ENCODE assay signal across 8 cellular contexts in the genomic region with DNA sequence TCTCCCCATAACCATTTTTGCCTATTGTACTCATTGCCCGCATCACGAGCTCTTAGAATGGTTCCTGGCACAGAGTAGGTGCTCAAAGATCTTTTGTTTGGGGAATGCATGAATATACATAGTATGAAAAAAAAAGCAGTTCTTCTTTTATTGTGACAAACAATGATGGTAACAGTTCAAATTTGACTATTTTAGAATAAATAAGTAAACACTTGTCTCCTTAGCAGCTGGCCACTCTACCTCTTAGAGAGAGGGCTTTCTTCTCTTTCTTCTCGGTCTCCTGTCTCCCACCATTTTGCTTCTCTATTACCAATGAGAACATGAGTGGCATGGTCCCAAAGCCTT. TPM values are rescaled to one million over a fixed set of nuclear protein-coding genes. Genes with fewer than 3 reads are reported as not detected.
A peak's percentile ranks its signal among the peaks of the same experiment; 100 is the strongest.
DNase-seq lines count a peak whose midpoint lies in the region; ATAC-seq, FAIRE-seq and TF ChIP-seq lines count a peak whose summit lies in the region.

No MANE protein-coding gene starts in this region.

- H3K4me3 ChIP-seq in GM08714 (ENCODE audit: low read length) (peak overlapping the region; percentile 67), Peyer's patch (peak overlapping the region; percentile 71 to 92 (median 80)), right cardiac atrium (ENCODE audit: low read length) (peak overlapping the region; percentile 98), skeletal muscle tissue (ENCODE audit: low read length in 3 of 3) (peak overlapping the region; percentile 73 to 94 (median 76))

- H3K27me3 ChIP-seq in Peyer's patch, result peaks cover 0 to 7% of the 10 kb centered on the region in 2 donors
- H3K27me3 ChIP-seq in right cardiac atrium (ENCODE audit: control insufficient read depth, insufficient read depth), result no peaks in the 10 kb centered on the region
- H3K27me3 ChIP-seq in skeletal muscle tissue (ENCODE audit: control insufficient read depth in 3 of 3, insufficient read depth in 3 of 3, low read length in 3 of 3), result no peaks in the 10 kb centered on the region

- H3K4me1 ChIP-seq in Peyer's patch (peaks cover 0 to 4% (median 0%) of the 10 kb centered on the region in 4 donors), right cardiac atrium (ENCODE audit: control insufficient read depth, insufficient read depth, low read length) (no peaks in the 10 kb centered on the region), skeletal muscle tissue (ENCODE audit: control insufficient read depth in 3 of 3, insufficient read depth in 3 of 3, low read length in 3 of 3) (peaks cover 0 to 16% (median 10%) of the 10 kb centered on the region in 3 donors)

- WGBS in right cardiac atrium, result 43% methylated on average over 3 of the region's 3 CpGs

- intact Hi-C loops in right cardiac atrium (cut with DNase I), result no loop called here

- TF ChIP-seq POLR2A in Peyer's patch (IDR thresholded peaks at IDR 0.05) (no peak), H54 (IDR thresholded peaks at IDR 0.05; ENCODE audit: low read depth, low read length) (no peak)

- H3K9me3 ChIP-seq in Peyer's patch (no peaks in the 10 kb centered on the region), right cardiac atrium (ENCODE audit: control insufficient read depth, low read length) (no peaks in the 10 kb centered on the region), skeletal muscle tissue (ENCODE audit: control insufficient read depth in 3 of 3, low read length in 3 of 3) (no peaks in the 10 kb centered on the region)

- DNase-seq in Peyer's patch (no peak), right cardiac atrium (no peak), H54 (ENCODE audit: insufficient read length, low spot score) (no peak), NCI-H524 (lab: John Stamatoyannopoulos, UW) (no peak)
- no peak for DNase-seq in activated effector memory CD4-positive, alpha-beta T cell treated with anti-CD3 and anti-CD28 coated beads, Interleukin-2, amount 50 U/mL, for 16 hours

- peak overlapping the region in 3 of 4 donors; percentile 45 to 80 (median 50) for H3K27ac ChIP-seq in Peyer's patch
- peak overlapping the region; percentile 8 for H3K27ac ChIP-seq in right cardiac atrium (ENCODE audit: low read length)
- H3K27ac ChIP-seq in skeletal muscle tissue (ENCODE audit: low read depth, low read length), result no peak overlapping the region

- FAIRE-seq in H54 (lab: Jason Lieb, UNC), result no peak

- peak overlapping the region; percentile 43 to 78 (median 70) for H3K9ac ChIP-seq in skeletal muscle tissue (ENCODE audit: low read depth in 1 of 3, low read length in 3 of 3)

- no peak for TF ChIP-seq CTCF in Peyer's patch (IDR thresholded peaks at IDR 0.05)

- ATAC-seq in GM21825 (IDR thresholded peaks at IDR 0.05; ENCODE audit: unreplicated experiment) (peak; percentile 5), right cardiac atrium (peak in 1 of 2 donors; percentile 15)

- H3K36me3 ChIP-seq in Peyer's patch (no peaks in the 10 kb centered on the region), skeletal muscle tissue (ENCODE audit: control insufficient read depth in 3 of 3, insufficient read depth in 3 of 3, low read length in 3 of 3) (no peaks in the 10 kb centered on the region)

RNA-seq across cellular contexts. Expression of gene SLAIN1, which starts 0.7 kb away (rescaled TPM):
- total RNA-seq in Peyer's patch (10 to 100 TPM in 1 of 4 donors, 1 to 10 TPM in 3; 1.5 to 33.0 (median 3.8) TPM), right cardiac atrium (10 to 100 TPM; 10.6 to 16.2 (median 13.0) TPM), skeletal muscle tissue (8.4 TPM)
- polyA plus RNA-seq in right cardiac atrium, result 9.2 TPM
